ENCODE assay signal across 14 cellular contexts in genomic region chr12:45409966-45410365, GRCh38.
A peak's percentile ranks its signal among the peaks of the same experiment; 100 is the strongest.
DNase-seq lines count a peak whose midpoint lies in the region; ATAC-seq and TF ChIP-seq lines count a peak whose summit lies in the region.
"Had no signal": no experiment of that assay in that cellular context is flagged by ENCODE, and none has a peak within 500 bp of the region (broad histone marks: within the 10 kb centered on the region; RNA-seq: fewer than 3 reads in every experiment).

No MANE protein-coding gene starts in this region.

- H3K9ac ChIP-seq in OCI-LY1 (ENCODE audit: low read length) (no peak overlapping the region), fibroblast of lung (ENCODE audit: insufficient read depth, low read length) (no peak overlapping the region)

- intact Hi-C loops in gastrocnemius medialis (cut with DNase I; ENCODE audit: low total_unique reads), result loop anchor here (5.0 kb wide), 4 partner anchors 73 to 317 kb away; partner anchors contain the start of gene ARID2

- ATAC-seq in gastrocnemius medialis, result peak; percentile 71 to 78
- no peak for ATAC-seq in HG03039 (IDR thresholded peaks at IDR 0.05; ENCODE audit: unreplicated experiment)
- no peak for ATAC-seq in HG03442 (IDR thresholded peaks at IDR 0.05; ENCODE audit: unreplicated experiment)
- ATAC-seq: activated CD8-positive, alpha-beta memory T cell treated with anti-CD3 and anti-CD28 coated beads, Interleukin-2, amount 10 ng/mL, durations not matched to agents 7 days and 5 days had no signal

- H3K27me3 ChIP-seq in DOHH2 (ENCODE audit: control insufficient read depth, low read length) (no peaks in the 10 kb centered on the region), OCI-LY1 (ENCODE audit: insufficient read depth, low read length) (no peaks in the 10 kb centered on the region), fibroblast of lung (ENCODE audit: control insufficient read depth, insufficient read depth, low read length) (no peaks in the 10 kb centered on the region), gastrocnemius medialis (no peaks in the 10 kb centered on the region)
- H3K27me3 ChIP-seq: esophagus muscularis mucosa had no signal

- H3K9me2 ChIP-seq in DOHH2 (replicated peaks; ENCODE audit: control insufficient read depth, low read length) (no peaks in the 10 kb centered on the region), OCI-LY1 (ENCODE audit: low read depth, low read length) (no peaks in the 10 kb centered on the region)

- H3K36me3 ChIP-seq in DOHH2 (ENCODE audit: control insufficient read depth, low read length) (peaks cover 48% of the 10 kb centered on the region), OCI-LY1 (ENCODE audit: insufficient read depth, low read length) (peaks cover 13% of the 10 kb centered on the region; the same call in 1 of the 2 replicates), fibroblast of lung (ENCODE audit: control insufficient read depth, insufficient read depth, low read length) (peaks cover 11% of the 10 kb centered on the region), gastrocnemius medialis (peaks cover 0 to 56% of the 10 kb centered on the region in 2 donors)

- H3K9me3 ChIP-seq in DOHH2 (ENCODE audit: control insufficient read depth, insufficient read depth, low read length), result no peaks in the 10 kb centered on the region
- H3K9me3 ChIP-seq in OCI-LY1 (ENCODE audit: low read length), result no peaks in the 10 kb centered on the region
- no peaks in the 10 kb centered on the region for H3K9me3 ChIP-seq in fibroblast of lung (ENCODE audit: control insufficient read depth, insufficient read depth, low read depth, low read length)
- no peaks in the 10 kb centered on the region for H3K9me3 ChIP-seq in gastrocnemius medialis
- H3K9me3 ChIP-seq: esophagus muscularis mucosa had no signal

- H3K79me2 ChIP-seq in DOHH2 (ENCODE audit: control insufficient read depth, low read length) (no peaks in the 10 kb centered on the region), OCI-LY1 (ENCODE audit: insufficient read depth, low read length) (no peaks in the 10 kb centered on the region), fibroblast of lung (ENCODE audit: control insufficient read depth, insufficient read depth, low read length) (no peaks in the 10 kb centered on the region)

- DNase-seq in fibroblast of lung (ENCODE audit: low read depth in 2 of 2) (peak; percentile 44 to 93), gastrocnemius medialis (peak; percentile 42 to 68), NCI-H1436 treated with DMSO at 0.1 percent for 48 hours (lab: John Stamatoyannopoulos, UW) (no peak), NOMO-1 treated with DMSO at 0.1 percent for 48 hours (lab: John Stamatoyannopoulos, UW; ENCODE audit: unreplicated experiment) (no peak)
- DNase-seq: activated CD8-positive, alpha-beta memory T cell treated with anti-CD3 and anti-CD28 coated beads, Interleukin-2, amount 10 ng/mL, durations not matched to agents 7 days and 5 days; activated naive CD4-positive, alpha-beta T cell treated with anti-CD3 and anti-CD28 coated beads, Interleukin-2, amount 50 U/mL, for 16 hours; NCI-H146; RPMI8226; stimulated activated naive CD4-positive, alpha-beta T cell treated with Interleukin-2 at 50 U/mL for 16 hours had no signal

- H3K4me2 ChIP-seq in DOHH2 (ENCODE audit: low read length), result peak overlapping the region; percentile 62
- no peak overlapping the region for H3K4me2 ChIP-seq in OCI-LY1 (ENCODE audit: low read length)
- peak overlapping the region; percentile 56 for H3K4me2 ChIP-seq in fibroblast of lung (ENCODE audit: extremely low read depth, insufficient read depth, low read length)

- peaks cover 4% of the 10 kb centered on the region for H3F3A ChIP-seq in DOHH2 (ENCODE audit: control insufficient read depth, insufficient read depth)
- H3F3A ChIP-seq in OCI-LY1 (ENCODE audit: insufficient read depth, low read length), result no peaks in the 10 kb centered on the region

- H2AFZ ChIP-seq in OCI-LY1 (ENCODE audit: low read length), result no peak overlapping the region
- no peak overlapping the region for H2AFZ ChIP-seq in fibroblast of lung (ENCODE audit: low read length)

- H3K27ac ChIP-seq in DOHH2 (ENCODE audit: low read depth, low read length) (peak overlapping the region; percentile 86), OCI-LY1 (ENCODE audit: low read depth, low read length, poor library complexity, severe bottlenecking) (peak overlapping the region; percentile 67), fibroblast of lung (ENCODE audit: insufficient read depth, low read length) (peak overlapping the region; percentile 65), gastrocnemius medialis (peak overlapping the region; percentile 75 to 84 (median 82))
- H3K27ac ChIP-seq: esophagus muscularis mucosa had no signal

- H3K4me1 ChIP-seq in DOHH2 (ENCODE audit: control insufficient read depth, low read length), result peaks cover 65% of the 10 kb centered on the region
- peaks cover 48% of the 10 kb centered on the region for H3K4me1 ChIP-seq in OCI-LY1 (ENCODE audit: insufficient read depth, low read length, severe bottlenecking)
- no peaks in the 10 kb centered on the region for H3K4me1 ChIP-seq in fibroblast of lung (ENCODE audit: control insufficient read depth, extremely low read depth, insufficient read depth, low read length)
- H3K4me1 ChIP-seq in gastrocnemius medialis, result peaks cover 32 to 36% of the 10 kb centered on the region in 2 donors

- TF ChIP-seq POLR2A in gastrocnemius medialis (IDR thresholded peaks at IDR 0.05), result no peak

- in situ Hi-C loops in gastrocnemius medialis (cut with MboI; ENCODE audit: low sequenced_read_pairs in 4 of 4), result no loop called here

- H4K20me1 ChIP-seq in DOHH2 (ENCODE audit: control insufficient read depth, insufficient read depth, low read depth, low read length) (no peaks in the 10 kb centered on the region), OCI-LY1 (ENCODE audit: insufficient read depth, low read length) (no peaks in the 10 kb centered on the region), fibroblast of lung (ENCODE audit: control insufficient read depth, extremely low read depth, insufficient read depth, low read length) (no peaks in the 10 kb centered on the region)

- H3K4me3 ChIP-seq in DOHH2 (ENCODE audit: low read length) (peak overlapping the region; percentile 48), OCI-LY1 (ENCODE audit: low read depth, low read length, poor library complexity, severe bottlenecking) (no peak overlapping the region), fibroblast of lung (replicated peaks in 1 of 4; ENCODE audit: control extremely low read depth in 1 of 4, insufficient read depth in 1 of 4, low read depth in 3 of 4, low read length in 4 of 4) (no peak overlapping the region), gastrocnemius medialis (no peak overlapping the region)
- H3K4me3 ChIP-seq: esophagus muscularis mucosa had no signal

- no peak for TF ChIP-seq CTCF in DOHH2 (IDR thresholded peaks at IDR 0.05; ENCODE audit: low read depth, low read length, poor library complexity, severe bottlenecking)
- no peak for TF ChIP-seq CTCF in OCI-LY1 (IDR thresholded peaks at IDR 0.05; ENCODE audit: low read length)
- TF ChIP-seq CTCF in fibroblast of lung (conservative IDR thresholded peaks at IDR 0.05 in 1 of 2, IDR thresholded peaks at IDR 0.05 in 1 of 2; ENCODE audit: low read depth in 1 of 2, low read length in 2 of 2), result no peak
- TF ChIP-seq CTCF in gastrocnemius medialis (IDR thresholded peaks at IDR 0.05 in 4 of 5, conservative IDR thresholded peaks at IDR 0.05 in 1 of 5), result no peak

Comparison
In these comparisons a context has a peak if more than half of its experiments do, and no peak if none do; other contexts are left out.
1. DNase-seq: peak in fibroblast of lung (2 of 2) and gastrocnemius medialis (2 of 2); none in NCI-H1436 treated with DMSO at 0.1 percent for 48 hours (single experiment) and NOMO-1 treated with DMSO at 0.1 percent for 48 hours (single experiment).
2. ATAC-seq: peak in gastrocnemius medialis (2 of 2); none in HG03039 (single experiment) and HG03442 (single experiment).
3. Peak in every context shown above with its lines, with median percentiles within 50 percentile points of each other: H3K27ac ChIP-seq.